ENCODE assay signal across 13 cellular contexts in the genomic region with DNA sequence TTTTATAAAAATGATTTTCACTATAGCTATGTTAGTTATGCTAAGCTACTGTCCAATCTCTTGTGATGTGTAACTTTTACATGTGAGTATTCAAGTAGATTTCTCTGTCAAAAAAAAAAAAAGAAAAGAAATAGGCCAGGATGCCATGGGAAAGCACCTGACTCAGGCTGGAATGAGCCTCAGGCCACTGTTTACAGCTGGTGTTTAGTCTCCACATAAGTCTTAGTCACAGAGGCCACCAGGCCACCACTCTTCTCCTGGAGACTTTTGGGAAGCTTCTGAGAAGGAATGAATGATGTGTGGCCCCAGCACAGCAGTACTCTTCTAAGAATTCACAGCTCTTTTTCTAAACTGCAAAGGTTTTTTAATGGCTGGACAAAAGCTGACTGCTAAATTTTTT. TPM values are rescaled to one million over a fixed set of nuclear protein-coding genes. Genes with fewer than 3 reads are reported as not detected.
A peak's percentile ranks its signal among the peaks of the same experiment; 100 is the strongest.
DNase-seq lines count a peak whose midpoint lies in the region; ATAC-seq, FAIRE-seq and TF ChIP-seq lines count a peak whose summit lies in the region.
"Had no signal": no experiment of that assay in that cellular context is flagged by ENCODE, and none has a peak within 500 bp of the region (broad histone marks: within the 10 kb centered on the region; RNA-seq: fewer than 3 reads in every experiment).

No MANE protein-coding gene starts in this region.

- H3K27me3 ChIP-seq in BJ (ENCODE audit: control insufficient read depth, insufficient read depth, low read length) (no peaks in the 10 kb centered on the region), K562 (ENCODE audit: control insufficient read depth in 2 of 2, insufficient read depth in 2 of 2, low read length in 2 of 2) (no peaks in the 10 kb centered on the region), mesenchymal stem cell (ENCODE audit: control insufficient read depth in 1 of 2, insufficient read depth in 1 of 2, low read length in 2 of 2) (no peaks in the 10 kb centered on the region)

- H2BK5ac ChIP-seq in mesenchymal stem cell (ENCODE audit: low read depth, low read length, poor library complexity, severe bottlenecking) = no peak overlapping the region

- H3K4me3 ChIP-seq in BJ (ENCODE audit: low read depth, low read length) (no peak overlapping the region), K562 (no peak overlapping the region), mesenchymal stem cell (ENCODE audit: insufficient read depth in 1 of 2, low read depth in 1 of 2, low read length in 2 of 2) (no peak overlapping the region), coronary artery (no peak overlapping the region)

- TF ChIP-seq EP300 in K562 (IDR thresholded peaks at IDR 0.05; ENCODE audit: low read length) = no peak

- H3K9me1 ChIP-seq in K562 (ENCODE audit: control insufficient read depth, insufficient read depth, low read length) = no peaks in the 10 kb centered on the region

- no peak for TF ChIP-seq CTCF in BJ (IDR thresholded peaks at IDR 0.05; ENCODE audit: insufficient read depth, low read depth, low read length)
- no peak for TF ChIP-seq CTCF in K562 (IDR thresholded peaks at IDR 0.05 in 2 of 3, conservative IDR thresholded peaks at IDR 0.05 in 1 of 3; ENCODE audit: insufficient read depth in 2 of 3, low read depth in 1 of 3, low read length in 3 of 3)
- no peak for TF ChIP-seq CTCF in coronary artery (IDR thresholded peaks at IDR 0.05)

- H3K4me1 ChIP-seq in K562 (replicated peaks in 1 of 2; ENCODE audit: control insufficient read depth in 2 of 2, insufficient read depth in 2 of 2, low read length in 2 of 2) (peaks cover 0 to 2% of the 10 kb centered on the region in 2 experiments; a peak in 3 of 5 replicates), mesenchymal stem cell (ENCODE audit: control insufficient read depth, insufficient read depth, low read depth, low read length) (peaks cover 5% of the 10 kb centered on the region)

- no peaks in the 10 kb centered on the region for H4K20me1 ChIP-seq in K562 (replicated peaks; ENCODE audit: control insufficient read depth, insufficient read depth, low read length)

- H3K79me2 ChIP-seq in K562 (ENCODE audit: control insufficient read depth, insufficient read depth, low read length) = no peaks in the 10 kb centered on the region

- H3K4me2 ChIP-seq in K562 (ENCODE audit: insufficient read depth, low read length) (no peak overlapping the region), mesenchymal stem cell (ENCODE audit: low read length, poor library complexity, severe bottlenecking) (no peak overlapping the region)

- no peaks in the 10 kb centered on the region for H3K9me3 ChIP-seq in K562 (replicated peaks; ENCODE audit: control insufficient read depth, insufficient read depth, low read depth, low read length)
- H3K9me3 ChIP-seq in mesenchymal stem cell (ENCODE audit: control insufficient read depth, low read length) = no peaks in the 10 kb centered on the region

- BruUV-seq in K562 (replicated peaks; lab: Mats Ljungman, UMichigan) = no TSS peak

- intact Hi-C loops in K562 (cut with micrococcal nuclease) = loop anchor here (10.0 kb wide), 1 partner anchor 707 kb away; no protein-coding TSS in a partner anchor

- H2AFZ ChIP-seq in K562 (ENCODE audit: low read depth, low read length) (no peak overlapping the region), mesenchymal stem cell (ENCODE audit: low read depth, low read length) (no peak overlapping the region)

- CTCF ChIA-PET in BJ (lab: Yijun Ruan, JAX) (no interaction called here), K562 (lab: Yijun Ruan, JAX; ENCODE audit: low intra/inter-chr PET ratio) (interaction anchor here (0.8 kb wide), 1 partner anchor 19 kb away, joined by 4 read pairs; no protein-coding TSS in a partner anchor)

- H3K18ac ChIP-seq in mesenchymal stem cell (ENCODE audit: low read depth in 1 of 2, low read length in 2 of 2) = no peak overlapping the region

- H3K4ac ChIP-seq in mesenchymal stem cell (ENCODE audit: low read depth in 1 of 2, low read length in 2 of 2) = no peak overlapping the region

- no peak overlapping the region for H2BK12ac ChIP-seq in mesenchymal stem cell (ENCODE audit: low read length in 2 of 2)

- no peak for TF ChIP-seq POLR2A in K562 (conservative IDR thresholded peaks at IDR 0.05)

- in situ Hi-C loops in K562 (cut with MboI) = loop anchor here (5.0 kb wide), 1 partner anchor 39 kb away; no protein-coding TSS in a partner anchor

- H3K36me3 ChIP-seq in BJ (ENCODE audit: control insufficient read depth, insufficient read depth, low read length) (peaks cover 1% of the 10 kb centered on the region; the same call in 1 of the 2 replicates), K562 (ENCODE audit: control insufficient read depth, insufficient read depth, low read length) (peaks cover 7% of the 10 kb centered on the region; the same call in 1 of the 3 replicates), mesenchymal stem cell (ENCODE audit: control insufficient read depth in 1 of 2, insufficient read depth in 2 of 2, low read depth in 1 of 2, low read length in 2 of 2) (peaks cover 5% of the 10 kb centered on the region in 2 experiments)

- H3K9ac ChIP-seq in K562 (ENCODE audit: insufficient read depth in 1 of 2, low read depth in 2 of 2, low read length in 2 of 2) (no peak overlapping the region), mesenchymal stem cell (ENCODE audit: low read length) (no peak overlapping the region)

- H3K27ac ChIP-seq in K562 (ENCODE audit: extremely low read depth, low read depth, low read length) (no peak overlapping the region), mesenchymal stem cell (ENCODE audit: low read length, poor library complexity, severe bottlenecking) (peak overlapping the region; percentile 78), coronary artery (no peak overlapping the region)

- POLR2A ChIA-PET in BJ (lab: Charles Lee) (no interaction called here), K562 (lab: Yijun Ruan, JAX) (interaction anchor here (0.6 kb wide), 1 partner anchor 128 kb away, joined by 3 read pairs; no protein-coding TSS in a partner anchor)

- no peak for FAIRE-seq in K562 (lab: Jason Lieb, UNC)
- FAIRE-seq: endometrium, urothelium cell line had no signal

- H2BK15ac ChIP-seq in mesenchymal stem cell (ENCODE audit: low read depth, poor library complexity, severe bottlenecking) = no peak overlapping the region

- H4K91ac ChIP-seq in mesenchymal stem cell (ENCODE audit: low read length) = no peak overlapping the region

- no peak for ATAC-seq in K562
- ATAC-seq: naive thymus-derived CD8-positive, alpha-beta T cell had no signal

- DNase-seq in BJ (ENCODE audit: low read depth) (peak; percentile 74), HT1080 (ENCODE audit: low read depth) (peak; percentile 74), K562 (ENCODE audit: extremely low read depth in 1 of 4, low spot score in 3 of 4) (peak in 1 of 4 experiments; percentile 5), mesenchymal stem cell (peak; percentile 78), DMS79 (lab: John Stamatoyannopoulos, UW) (no peak), coronary artery (ENCODE audit: low spot score) (no peak), NCI-H345 (lab: John Stamatoyannopoulos, UW) (no peak)
- no peak for DNase-seq in stimulated activated CD4-positive, alpha-beta T cell treated with anti-CD3 and anti-CD28 coated beads, Interleukin-4, amount 100 ng/mL, for 1 hour
- DNase-seq: activated CD4-positive, alpha-beta T cell treated with anti-CD3 and anti-CD28 coated beads, Interleukin-2, amount 50 U/mL, for 48 hours; naive thymus-derived CD8-positive, alpha-beta T cell; NCI-H510A had no signal

- no peak overlapping the region for H4K8ac ChIP-seq in mesenchymal stem cell (ENCODE audit: low read length)

- no peaks in the 10 kb centered on the region for H3K79me1 ChIP-seq in mesenchymal stem cell (replicated peaks; ENCODE audit: low read length, poor library complexity, severe bottlenecking)

- H2BK120ac ChIP-seq in mesenchymal stem cell (ENCODE audit: low read depth, low read length) = no peak overlapping the region

- H3K23ac ChIP-seq in mesenchymal stem cell (ENCODE audit: low read length in 2 of 2) = no peak overlapping the region

- TF ChIP-seq RAD21 in K562 (CRISPR knock-in tag; conservative IDR thresholded peaks at IDR 0.05 in 1 of 2, IDR thresholded peaks at IDR 0.05 in 1 of 2) = no peak

- H2AK5ac ChIP-seq in mesenchymal stem cell (ENCODE audit: low read length, severe bottlenecking) = no peak overlapping the region

- no peak overlapping the region for H3K14ac ChIP-seq in mesenchymal stem cell (ENCODE audit: low read length in 2 of 2)

RNA-seq across cellular contexts. Expression of a gene that starts 48.9 kb away (rescaled TPM):
- polyA plus RNA-seq in BJ (2011; rRNA removed) = 8.4 and 10.1 TPM in 2 replicates
- polyA minus RNA-seq in BJ (2011; rRNA and poly(A)+ RNA removed) = 17.5 and 21.7 TPM in 2 replicates
- 36.4 and 44.5 TPM in 2 replicates for total RNA-seq in HT1080 (2014; rRNA removed; shearing (Covaris generic))
- polyA plus RNA-seq in HT1080 (2015; cell fraction: cytosol; rRNA removed) = 17.8 and 27.1 TPM in 2 replicates
- 22.6 and 27.3 TPM in 2 replicates for polyA plus RNA-seq in HT1080 (2015; cell fraction: nucleus; rRNA removed)
- total RNA-seq in K562 (2011; cell fraction: chromatin; rRNA removed; ENCODE audit: low replicate concordance) = 25.6 and 109 TPM in 2 replicates
- total RNA-seq in K562 (2011; cell fraction: nucleolus; rRNA removed) = 14.0 and 21.6 TPM in 2 replicates
- 40.7 and 66.0 TPM in 2 replicates for total RNA-seq in K562 (2011; cell fraction: nucleoplasm; rRNA removed)
- total RNA-seq in K562 (2014; rRNA removed) = 48.5 and 54.5 TPM in 2 replicates
- total RNA-seq in K562 (2014; rRNA removed; fragmentation: Illumina TruSeq; extraction: Trizol) = 88.3 and 95.1 TPM in 2 replicates
- total RNA-seq in K562 (2015; rRNA removed; fragmentation: Illumina TruSeq; extraction: Trizol) = 57.4 and 63.9 TPM in 2 replicates
- 77.4 and 84.2 TPM in 2 replicates for total RNA-seq in K562 (2021)
- 65.1 and 75.1 TPM in 2 replicates for polyA plus RNA-seq in K562 (2011; rRNA removed)
- polyA plus RNA-seq in K562 (2011; cell fraction: cytosol; rRNA removed) = 30.2 and 34.3 TPM in 2 replicates
- polyA plus RNA-seq in K562 (2011; cell fraction: nucleus; rRNA removed) = 43.7 and 65.6 TPM in 2 replicates
- 29.8 and 31.0 TPM in 2 replicates for polyA plus RNA-seq in K562 (2012)
- polyA plus RNA-seq in K562 (2014; fragmentation: Illumina TruSeq; extraction: Trizol) = 51.0 and 62.8 TPM in 2 replicates
- 10 to 100 TPM; 13.0 to 15.9 TPM for polyA plus RNA-seq in K562 (2014; fragmentation: Nextera tagmentation; extraction: Ambion mirVana)
- 35.1 and 35.8 TPM in 2 replicates for polyA plus RNA-seq in K562 (2014; rRNA removed)
- 171 and 184 TPM in 2 replicates for polyA minus RNA-seq in K562 (2011; rRNA and poly(A)+ RNA removed)
- 58.6 and 74.0 TPM in 2 replicates for polyA minus RNA-seq in K562 (2011; cell fraction: cytosol; rRNA and poly(A)+ RNA removed)
- 45.9 and 102 TPM in 2 replicates for polyA minus RNA-seq in K562 (2011; cell fraction: nucleus; rRNA and poly(A)+ RNA removed)
- 7.0 TPM for polyA plus RNA-seq in mesenchymal stem cell (2013, experiment 1 of 2)
- 7.2 TPM for polyA plus RNA-seq in mesenchymal stem cell (2013, experiment 2 of 2)

RNA-seq across cellular contexts. Expression of a gene that starts 48.9 kb away (rescaled TPM):
- 14.1 and 21.9 TPM in 2 replicates for polyA plus RNA-seq in BJ (2011; rRNA removed)
- polyA minus RNA-seq in BJ (2011; rRNA and poly(A)+ RNA removed) = 8.2 and 8.9 TPM in 2 replicates
- total RNA-seq in HT1080 (2014; rRNA removed; shearing (Covaris generic)) = 3.5 and 5.3 TPM in 2 replicates
- polyA plus RNA-seq in HT1080 (2015; cell fraction: cytosol; rRNA removed) = 3.8 and 4.8 TPM in 2 replicates
- 1.2 and 3.3 TPM in 2 replicates for polyA plus RNA-seq in HT1080 (2015; cell fraction: nucleus; rRNA removed)
- 8.9 and 19.2 TPM in 2 replicates for total RNA-seq in K562 (2011; cell fraction: chromatin; rRNA removed; ENCODE audit: low replicate concordance)
- 13.0 and 15.4 TPM in 2 replicates for total RNA-seq in K562 (2011; cell fraction: nucleolus; rRNA removed)
- 25.2 and 40.2 TPM in 2 replicates for total RNA-seq in K562 (2011; cell fraction: nucleoplasm; rRNA removed)
- 19.3 and 24.3 TPM in 2 replicates for total RNA-seq in K562 (2014; rRNA removed)
- 20.2 and 21.2 TPM in 2 replicates for total RNA-seq in K562 (2014; rRNA removed; fragmentation: Illumina TruSeq; extraction: Trizol)
- 17.0 and 17.7 TPM in 2 replicates for total RNA-seq in K562 (2015; rRNA removed; fragmentation: Illumina TruSeq; extraction: Trizol)
- total RNA-seq in K562 (2021) = 16.4 and 18.1 TPM in 2 replicates
- polyA plus RNA-seq in K562 (2011; rRNA removed) = 34.6 and 35.8 TPM in 2 replicates
- 20.1 and 32.3 TPM in 2 replicates for polyA plus RNA-seq in K562 (2011; cell fraction: cytosol; rRNA removed)
- 6.9 and 13.9 TPM in 2 replicates for polyA plus RNA-seq in K562 (2011; cell fraction: nucleus; rRNA removed)
- polyA plus RNA-seq in K562 (2012) = 12.9 and 16.2 TPM in 2 replicates
- polyA plus RNA-seq in K562 (2014; fragmentation: Illumina TruSeq; extraction: Trizol) = 18.1 and 22.1 TPM in 2 replicates
- 1 to 10 TPM; 4.2 to 6.3 TPM for polyA plus RNA-seq in K562 (2014; fragmentation: Nextera tagmentation; extraction: Ambion mirVana)
- 11.6 and 19.6 TPM in 2 replicates for polyA plus RNA-seq in K562 (2014; rRNA removed)
- 35.7 and 47.7 TPM in 2 replicates for polyA minus RNA-seq in K562 (2011; rRNA and poly(A)+ RNA removed)
- polyA minus RNA-seq in K562 (2011; cell fraction: cytosol; rRNA and poly(A)+ RNA removed) = 13.3 and 26.9 TPM in 2 replicates
- 6.7 and 10.4 TPM in 2 replicates for polyA minus RNA-seq in K562 (2011; cell fraction: nucleus; rRNA and poly(A)+ RNA removed)
- polyA plus RNA-seq in mesenchymal stem cell (2013, experiment 1 of 2) = 45.4 TPM
- 49.2 TPM for polyA plus RNA-seq in mesenchymal stem cell (2013, experiment 2 of 2)

RNA-seq across cellular contexts. Expression of a gene that starts 59.1 kb away (rescaled TPM):
- polyA plus RNA-seq in BJ (2011; rRNA removed) (not detected in 2 replicates), K562 (2011; rRNA removed) (0.01 and 0.03 TPM in 2 replicates), K562 (2014; fragmentation: Illumina TruSeq; extraction: Trizol) (not detected in 2 replicates), K562 (2014; fragmentation: Nextera tagmentation; extraction: Ambion mirVana) (under 1 TPM in 1 of 2 experiments, not detected in 1; 0.01 TPM), K562 (2014; rRNA removed) (0.04 TPM in 1 of 2 replicates, not detected in the other)
- not detected in 2 replicates for polyA minus RNA-seq in BJ (2011; rRNA and poly(A)+ RNA removed)
- total RNA-seq in HT1080 (2014; rRNA removed; shearing (Covaris generic)) = not detected in 2 replicates
- polyA plus RNA-seq in HT1080 (2015; cell fraction: cytosol; rRNA removed) = not detected in 2 replicates
- not detected in 2 replicates for polyA plus RNA-seq in HT1080 (2015; cell fraction: nucleus; rRNA removed)
- total RNA-seq in K562 (2011; cell fraction: chromatin; rRNA removed; ENCODE audit: low replicate concordance) = not detected in 2 replicates
- total RNA-seq in K562 (2011; cell fraction: nucleolus; rRNA removed) = not detected in 2 replicates
- total RNA-seq in K562 (2011; cell fraction: nucleoplasm; rRNA removed) = 0.53 TPM in 1 of 2 replicates, not detected in the other
- total RNA-seq in K562 (2014; rRNA removed) (not detected in 2 replicates), K562 (2014; rRNA removed; fragmentation: Illumina TruSeq; extraction: Trizol) (not detected in 2 replicates), K562 (2015; rRNA removed; fragmentation: Illumina TruSeq; extraction: Trizol) (0.11 and 0.19 TPM in 2 replicates), K562 (2021) (not detected in 2 replicates)
- polyA plus RNA-seq in K562 (2011; cell fraction: cytosol; rRNA removed) = not detected in 2 replicates
- 0.03 TPM in 1 of 2 replicates, not detected in the other for polyA plus RNA-seq in K562 (2011; cell fraction: nucleus; rRNA removed)
- 0.06 and 0.12 TPM in 2 replicates for polyA plus RNA-seq in K562 (2012)
- polyA minus RNA-seq in K562 (2011; rRNA and poly(A)+ RNA removed) = not detected in 2 replicates
- polyA minus RNA-seq in K562 (2011; cell fraction: cytosol; rRNA and poly(A)+ RNA removed) = not detected in 2 replicates
- 0.11 TPM in 1 of 2 replicates, not detected in the other for polyA minus RNA-seq in K562 (2011; cell fraction: nucleus; rRNA and poly(A)+ RNA removed)
- 0.18 TPM for polyA plus RNA-seq in mesenchymal stem cell (2013, experiment 1 of 2)
- 0.10 TPM for polyA plus RNA-seq in mesenchymal stem cell (2013, experiment 2 of 2)
- polyA plus RNA-seq: naive thymus-derived CD8-positive, alpha-beta T cell had no signal

Comparison
In these comparisons a context has a peak if more than half of its experiments do, and no peak if none do; other contexts are left out.
1. DNase-seq: peak in BJ (single experiment), HT1080 (single experiment) and mesenchymal stem cell (single experiment); none in DMS79 (single experiment), coronary artery (single experiment), stimulated activated CD4-positive, alpha-beta T cell treated with anti-CD3 and anti-CD28 coated beads, Interleukin-4, amount 100 ng/mL, for 1 hour (single experiment) and NCI-H345 (single experiment).